In the genomic region with DNA sequence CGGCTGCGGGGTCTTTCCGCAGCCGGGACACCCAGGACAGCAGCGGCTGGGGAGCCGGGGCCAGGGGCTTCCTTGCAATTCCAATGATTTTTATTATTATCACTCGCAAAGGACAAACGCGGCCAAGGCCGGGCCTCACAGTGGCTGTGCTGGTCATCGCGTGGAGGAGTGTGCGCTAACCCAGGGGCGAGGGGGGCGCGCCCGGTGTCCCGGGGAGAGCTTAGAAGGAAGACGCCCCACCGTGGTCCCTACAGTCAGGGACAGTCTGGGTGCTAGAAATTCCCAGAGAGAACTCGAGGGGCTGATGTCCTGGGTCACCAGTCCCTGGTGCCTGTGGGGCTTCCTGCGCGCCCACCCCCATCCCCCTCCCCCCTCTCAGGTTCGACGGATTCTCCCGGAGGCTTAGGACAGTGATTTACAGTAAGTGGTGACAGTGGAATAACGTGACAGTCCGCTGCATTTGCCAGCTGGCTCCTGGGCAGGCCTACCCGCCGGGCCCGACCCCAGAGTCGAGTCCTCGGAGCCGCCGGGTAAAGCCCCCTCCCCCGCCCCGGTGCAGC, we compare ENCODE assay signal across 14 cellular contexts. TPM values are rescaled to one million over a fixed set of nuclear protein-coding genes. Genes with fewer than 3 reads are reported as not detected.
DNase-seq lines count a peak whose midpoint lies in the region; ATAC-seq and TF ChIP-seq lines count a peak whose summit lies in the region.
"Had no signal": no experiment of that assay in that cellular context is flagged by ENCODE, and none has a peak within 500 bp of the region (broad histone marks: within the 10 kb centered on the region; RNA-seq: fewer than 3 reads in every experiment).

No MANE protein-coding gene starts in this region.

- H3K36me3 Mint-ChIP-seq in endothelial cell (ENCODE audit: low read depth, unreplicated experiment), result peaks cover 26% of the 10 kb centered on the region
- no peaks in the 10 kb centered on the region for H3K36me3 Mint-ChIP-seq in nephron progenitor cell (ENCODE audit: low read depth)

- no peaks in the 10 kb centered on the region for H3K9me3 Mint-ChIP-seq in endothelial cell (ENCODE audit: unreplicated experiment)
- H3K9me3 Mint-ChIP-seq in nephron progenitor cell, result no peaks in the 10 kb centered on the region

- H3K36me3 ChIP-seq in RWPE2 (ENCODE audit: low read depth) (no peaks in the 10 kb centered on the region), thyroid gland (no peaks in the 10 kb centered on the region)
- H3K36me3 ChIP-seq: HAP-1 had no signal

- H3K27me3 Mint-ChIP-seq in endothelial cell (ENCODE audit: unreplicated experiment), result peaks cover 18% of the 10 kb centered on the region
- H3K27me3 Mint-ChIP-seq in nephron progenitor cell (ENCODE audit: low read depth, poor library complexity), result peaks cover 27% of the 10 kb centered on the region

- 51% methylated on average over 17 to 21 of the region's 37 CpGs for WGBS in thyroid gland, 2 donors

- H3K4me3 Mint-ChIP-seq in endothelial cell (ENCODE audit: unreplicated experiment) (no peak overlapping the region), nephron progenitor cell (no peak overlapping the region)

- H3K9me3 ChIP-seq in RWPE2 (ENCODE audit: severe bottlenecking), result no peaks in the 10 kb centered on the region
- no peaks in the 10 kb centered on the region for H3K9me3 ChIP-seq in thyroid gland
- H3K9me3 ChIP-seq: HAP-1 had no signal

- peaks cover 58% of the 10 kb centered on the region for H3K4me1 Mint-ChIP-seq in endothelial cell (ENCODE audit: unreplicated experiment)
- H3K4me1 Mint-ChIP-seq in nephron progenitor cell, result peaks cover 66% of the 10 kb centered on the region

- no peak overlapping the region for H3K27ac ChIP-seq in RWPE2 (ENCODE audit: poor library complexity, severe bottlenecking)
- H3K27ac ChIP-seq in thyroid gland, result peak overlapping the region; percentile 22 to 49 (median 46)

- ATAC-seq in RWPE2 (ENCODE audit: low read depth), result no peak
- ATAC-seq: activated CD4-positive, CD25-positive, alpha-beta regulatory T cell treated with anti-CD3 and anti-CD28 coated beads, Interleukin-2, amount 50 U/mL, for 24 hours had no signal

- TF ChIP-seq CTCF in RWPE2 (IDR thresholded peaks at IDR 0.05; ENCODE audit: poor library complexity, severe bottlenecking), result no peak
- TF ChIP-seq CTCF in endothelial cell (IDR thresholded peaks at IDR 0.05; ENCODE audit: unreplicated experiment), result no peak
- no peak for TF ChIP-seq CTCF in nephron progenitor cell (IDR thresholded peaks at IDR 0.05)
- TF ChIP-seq CTCF in thyroid gland (IDR thresholded peaks at IDR 0.05), result no peak

- H3K4me1 ChIP-seq in RWPE2 (ENCODE audit: insufficient read depth, poor library complexity, severe bottlenecking), result no peaks in the 10 kb centered on the region
- peaks cover 5 to 27% of the 10 kb centered on the region in 2 donors for H3K4me1 ChIP-seq in thyroid gland
- H3K4me1 ChIP-seq: HAP-1 had no signal

- intact Hi-C loops in thyroid gland (cut with DNase I), result no loop called here

- H3K4me3 ChIP-seq in RWPE2 (ENCODE audit: severe bottlenecking) (no peak overlapping the region), thyroid gland (replicated peaks in 1 of 3) (peak overlapping the region in 1 of 3 donors; percentile 14)
- H3K4me3 ChIP-seq: HAP-1 had no signal

- DNase-seq in RWPE2 (ENCODE audit: low spot score), result peak; percentile 34
- peak; percentile 40 for DNase-seq in endothelial cell (ENCODE audit: low spot score)
- DNase-seq in nephron progenitor cell, result peak; percentile 50
- DNase-seq in thyroid gland, result no peak
- no peak for DNase-seq in NCI-H748 (lab: John Stamatoyannopoulos, UW; ENCODE audit: unreplicated experiment)
- no peak for DNase-seq in DMS 273 (lab: John Stamatoyannopoulos, UW; ENCODE audit: unreplicated experiment)
- no peak for DNase-seq in midbrain (lab: John Stamatoyannopoulos, UW)
- DNase-seq: AML-193, NCI-H1436 treated with DMSO at 0.1 percent for 48 hours, NCI-H345 had no signal

- no peak overlapping the region for H3K27ac Mint-ChIP-seq in endothelial cell (ENCODE audit: unreplicated experiment)
- no peak overlapping the region for H3K27ac Mint-ChIP-seq in nephron progenitor cell
- H3K27ac Mint-ChIP-seq: brain had no signal

- H3K27me3 ChIP-seq in RWPE2 (ENCODE audit: insufficient read depth, poor library complexity, severe bottlenecking) (no peaks in the 10 kb centered on the region), thyroid gland (peaks cover 24% of the 10 kb centered on the region)

- no peak for TF ChIP-seq POLR2A in thyroid gland (IDR thresholded peaks at IDR 0.05)

RNA-seq across cellular contexts. Expression of a gene that starts 9.5 kb away (rescaled TPM):
- total RNA-seq in endothelial cell (ENCODE audit: unreplicated experiment) (112 TPM), thyroid gland (1 to 10 TPM; 3.8 to 8.1 (median 5.5) TPM)
- total RNA-seq: T-helper 2 cell treated with Interferon-gamma antibody and Interleukin-4, amounts not matched to agents 100 ng/mL and 5 ng/mL, for 36 hours had no signal

Comparison
In these comparisons a context has a peak if more than half of its experiments do, and no peak if none do; other contexts are left out.
1. DNase-seq: peak in RWPE2 (single experiment), endothelial cell (single experiment) and nephron progenitor cell (single experiment); none in thyroid gland (0 of 2), NCI-H748 (single experiment), DMS 273 (single experiment) and midbrain (single experiment).
2. RNA of a gene that starts 9.5 kb away (total RNA-seq): 112 TPM in endothelial cell (single experiment); 3.8 to 8.1 TPM in thyroid gland; every median in the first group is over 10 times any median in the second.